ENCODE assay signal across 8 cellular contexts in genomic region chr6:26457796-26458688, GRCh38. TPM values are rescaled to one million over a fixed set of nuclear protein-coding genes. Genes with fewer than 3 reads are reported as not detected.
DNase-seq lines count a peak whose midpoint lies in the region; ATAC-seq and TF ChIP-seq lines count a peak whose summit lies in the region.

TSS of gene BTN2A1 (plus strand) at chr6:26457955. CDS start at chr6:26458637, 682 bp downstream.

- H3K4me3 Mint-ChIP-seq in CD14-positive monocyte, result peak within 1 kb of the TSS; percentile 96 to 100
- peak within 1 kb of the TSS; percentile 99 for H3K4me3 Mint-ChIP-seq in activated CD4-positive, alpha-beta T cell treated with anti-CD3 and anti-CD28 coated beads, Interleukin-2, amount 10 ng/mL, durations not matched to agents 7 days and 5 days

- no peaks in the 10 kb centered on the region for H3K9me3 ChIP-seq in left lung

- peaks cover 0 to 2% (median 0%) of the 10 kb centered on the region in 7 donors for H3K9me3 Mint-ChIP-seq in CD14-positive monocyte
- no peaks in the 10 kb centered on the region for H3K9me3 Mint-ChIP-seq in activated CD4-positive, alpha-beta T cell treated with anti-CD3 and anti-CD28 coated beads, Interleukin-2, amount 10 ng/mL, durations not matched to agents 7 days and 5 days

- H3K27ac Mint-ChIP-seq in CD14-positive monocyte, result peak within 1 kb of the TSS; percentile 97 to 100 (median 99)
- H3K27ac Mint-ChIP-seq in activated CD4-positive, alpha-beta T cell treated with anti-CD3 and anti-CD28 coated beads, Interleukin-2, amount 10 ng/mL, durations not matched to agents 7 days and 5 days, result peak within 1 kb of the TSS; percentile 97

- peaks cover 33 to 44% of the 10 kb centered on the region in 2 donors for H3K36me3 Mint-ChIP-seq in CD14-positive monocyte
- H3K36me3 Mint-ChIP-seq in activated CD4-positive, alpha-beta T cell treated with anti-CD3 and anti-CD28 coated beads, Interleukin-2, amount 10 ng/mL, durations not matched to agents 7 days and 5 days (ENCODE audit: low read depth), result peaks cover 50% of the 10 kb centered on the region

- no peaks in the 10 kb centered on the region for H3K27me3 ChIP-seq in left lung

- peak within 1 kb of the TSS; percentile 95 to 97 for H3K27ac ChIP-seq in left lung

- intact Hi-C loops in CD14-positive monocyte (cut with micrococcal nuclease) (no loop called here), left lung (cut with DNase I) (no loop called here)

- peaks cover 0 to 5% (median 0%) of the 10 kb centered on the region in 3 donors for H3K27me3 Mint-ChIP-seq in CD14-positive monocyte (ENCODE audit: low read depth in 3 of 3)
- no peaks in the 10 kb centered on the region for H3K27me3 Mint-ChIP-seq in activated CD4-positive, alpha-beta T cell treated with anti-CD3 and anti-CD28 coated beads, Interleukin-2, amount 10 ng/mL, durations not matched to agents 7 days and 5 days

- peak; percentile 78 for DNase-seq in CD14-positive monocyte (ENCODE audit: low spot score)
- peak; percentile 94 for DNase-seq in NCI-H69 (lab: John Stamatoyannopoulos, UW)
- DNase-seq in activated CD4-positive, alpha-beta T cell treated with anti-CD3 and anti-CD28 coated beads, Interleukin-2, amount 10 ng/mL, durations not matched to agents 7 days and 5 days, result peak; percentile 85
- peak; percentile 89 to 95 for DNase-seq in dermis microvascular lymphatic vessel endothelial cell (ENCODE audit: low read depth in 2 of 2)
- peak; percentile 83 to 92 for DNase-seq in left lung
- peak; percentile 57 to 71 for DNase-seq in stimulated activated CD4-positive, alpha-beta T cell treated with anti-CD3 and anti-CD28 coated beads, Interleukin-2, amount 100 ng/mL, for 24 hours

- peak; percentile 97 for ATAC-seq in GM19395 (IDR thresholded peaks at IDR 0.05; ENCODE audit: unreplicated experiment)
- ATAC-seq in HG03521 (IDR thresholded peaks at IDR 0.05; ENCODE audit: unreplicated experiment), result peak; percentile 91
- peak; percentile 99 for ATAC-seq in left lung

- peak within 1 kb of the TSS; percentile 63 to 85 for H3K4me3 ChIP-seq in left lung

- peaks cover 0 to 39% of the 10 kb centered on the region in 2 donors for H3K36me3 ChIP-seq in left lung

- H3K4me1 ChIP-seq in left lung, result peaks cover 19 to 58% of the 10 kb centered on the region in 2 donors

- no peak for TF ChIP-seq CTCF in CD14-positive monocyte (IDR thresholded peaks at IDR 0.05)
- TF ChIP-seq CTCF in left lung (IDR thresholded peaks at IDR 0.05), result no peak

- POLR2A ChIA-PET in activated CD4-positive, alpha-beta T cell treated with anti-CD3 and anti-CD28 coated beads, Interleukin-2, amount 10 ng/mL, durations not matched to agents 7 days and 5 days (lab: Charles Lee), result no interaction called here

- H3K4me1 Mint-ChIP-seq in CD14-positive monocyte, result peaks cover 70% of the 10 kb centered on the region
- H3K4me1 Mint-ChIP-seq in activated CD4-positive, alpha-beta T cell treated with anti-CD3 and anti-CD28 coated beads, Interleukin-2, amount 10 ng/mL, durations not matched to agents 7 days and 5 days, result peaks cover 53% of the 10 kb centered on the region

- CTCF ChIA-PET in activated CD4-positive, alpha-beta T cell treated with anti-CD3 and anti-CD28 coated beads, Interleukin-2, amount 10 ng/mL, durations not matched to agents 7 days and 5 days (lab: Charles Lee), result interaction anchor here (1.0 kb wide), 1 partner anchor 15 kb away, joined by 3 read pairs; no protein-coding TSS in a partner anchor

RNA-seq across cellular contexts. Expression of gene BTN2A1, which starts in this region (rescaled TPM):
- 10 to 100 TPM in 1 of 2 donors, 1 to 10 TPM in 1; 4.3 to 10.8 TPM for polyA plus RNA-seq in CD14-positive monocyte
- total RNA-seq in activated CD4-positive, alpha-beta T cell treated with anti-CD3 and anti-CD28 coated beads, Interleukin-2, amount 10 ng/mL, durations not matched to agents 7 days and 5 days, result 10 to 100 TPM; 33.7 to 34.3 TPM
- total RNA-seq in dermis microvascular lymphatic vessel endothelial cell (6.0 and 7.0 TPM in 2 replicates), left lung (10 to 100 TPM; 17.5 to 34.7 TPM)

Comparison
In these comparisons a context has a peak if more than half of its experiments do, and no peak if none do; other contexts are left out.
1. Peak in every context shown above with its lines: DNase-seq, ATAC-seq, H3K4me3 ChIP-seq and H3K27ac ChIP-seq.